8 cellular contexts compared by ENCODE assay signal in genomic region chr3:116770815-116771450, GRCh38.
DNase-seq lines count a peak whose midpoint lies in the region; ATAC-seq lines count a peak whose summit lies in the region.

No MANE protein-coding gene starts in this region.

- DNase-seq in Daoy (ENCODE audit: low read depth) (peak; percentile 62), NCI-H446 treated with DMSO at 0.1 percent for 48 hours (lab: John Stamatoyannopoulos, UW) (peak; percentile 75), fibroblast of the conjunctiva (ENCODE audit: low read depth) (peak; percentile 70), nucleus accumbens (lab: John Stamatoyannopoulos, UW) (peak in 54 of 56 donors; percentile 4 to 92 (median 61))
- peak; percentile 53 to 62 for DNase-seq in activated CD4-positive, alpha-beta T cell treated with anti-CD3 and anti-CD28 coated beads, Interleukin-2, amount 50 U/mL, for 48 hours
- DNase-seq in effector memory CD8-positive, alpha-beta T cell = no peak

- H3K27me3 Mint-ChIP-seq in effector memory CD8-positive, alpha-beta T cell = no peaks in the 10 kb centered on the region

- no peaks in the 10 kb centered on the region for H3K36me3 Mint-ChIP-seq in effector memory CD8-positive, alpha-beta T cell (ENCODE audit: insufficient read depth)

- no peak overlapping the region for H3K27ac Mint-ChIP-seq in effector memory CD8-positive, alpha-beta T cell

- no peak overlapping the region for H3K4me3 Mint-ChIP-seq in effector memory CD8-positive, alpha-beta T cell

- ATAC-seq in GM21367 (IDR thresholded peaks at IDR 0.05; ENCODE audit: unreplicated experiment) (peak; percentile 98), HG03521 (IDR thresholded peaks at IDR 0.05; ENCODE audit: unreplicated experiment) (peak; percentile 96)
- ATAC-seq in effector memory CD8-positive, alpha-beta T cell (replicated peaks) = no peak

- H3K9me3 Mint-ChIP-seq in effector memory CD8-positive, alpha-beta T cell = peaks cover 6 to 10% of the 10 kb centered on the region in 2 donors

- H3K4me1 Mint-ChIP-seq in effector memory CD8-positive, alpha-beta T cell (ENCODE audit: low read depth in 2 of 2) = no peaks in the 10 kb centered on the region

Comparison
In these comparisons a context has a peak if more than half of its experiments do, and no peak if none do; other contexts are left out.
1. DNase-seq: peak in Daoy (single experiment), NCI-H446 treated with DMSO at 0.1 percent for 48 hours (single experiment), activated CD4-positive, alpha-beta T cell treated with anti-CD3 and anti-CD28 coated beads, Interleukin-2, amount 50 U/mL, for 48 hours (2 of 2), fibroblast of the conjunctiva (single experiment) and nucleus accumbens (54 of 56); none in effector memory CD8-positive, alpha-beta T cell (0 of 3).